1 cellular context compared by ENCODE assay signal in the genomic region with DNA sequence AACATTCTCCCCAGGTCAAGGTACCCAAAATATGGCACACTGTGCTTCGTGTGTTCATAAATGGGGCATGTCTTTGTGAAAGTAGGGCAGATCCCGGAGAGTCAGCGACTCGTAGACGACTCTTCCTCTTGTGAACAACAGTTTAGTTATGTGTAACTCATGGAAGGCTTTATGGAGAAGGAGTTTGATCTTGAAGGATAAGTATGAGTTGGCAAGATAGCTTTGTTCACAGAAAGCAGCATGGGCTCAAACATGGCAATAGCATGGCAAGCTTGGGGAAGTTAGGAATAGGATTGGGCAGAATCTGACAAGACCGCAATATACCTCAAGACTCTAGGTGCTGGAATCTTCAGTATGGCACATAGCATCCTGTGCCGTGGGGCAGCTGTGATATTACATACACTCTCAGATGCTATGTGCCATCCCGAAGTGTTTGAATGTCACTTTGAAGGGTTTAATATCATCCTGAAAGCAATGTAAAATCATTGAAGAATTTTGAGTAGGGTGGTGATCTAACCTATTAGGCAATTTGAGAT. TPM values are rescaled to one million over a fixed set of nuclear protein-coding genes. Genes with fewer than 3 reads are reported as not detected.
"Had no signal": no experiment of that assay in that cellular context is flagged by ENCODE, and none has a peak within 500 bp of the region (broad histone marks: within the 10 kb centered on the region; RNA-seq: fewer than 3 reads in every experiment).

No MANE protein-coding gene starts in this region.

RNA-seq across cellular contexts. Expression of gene FCGR3A, which starts 16.9 kb away (rescaled TPM):
- total RNA-seq: progenitor cell of endocrine pancreas had no signal

RNA-seq across cellular contexts. Expression of gene HSPA6, which starts 42.2 kb away (rescaled TPM):
- total RNA-seq: progenitor cell of endocrine pancreas had no signal
